In genomic region chr11:66331542-66332370, GRCh38 we compare ENCODE assay signal across 24 cellular contexts. TPM values are rescaled to one million over a fixed set of nuclear protein-coding genes. Genes with fewer than 3 reads are reported as not detected.
"Had no signal": no experiment of that assay in that cellular context is flagged by ENCODE, and none has a peak within 500 bp of the region (broad histone marks: within the 10 kb centered on the region; RNA-seq: fewer than 3 reads in every experiment).

No MANE protein-coding gene starts in this region.

- H3K27me3 ChIP-seq: adrenal gland, ascending aorta, brain microvascular endothelial cell, colonic mucosa, dorsolateral prefrontal cortex, esophagus muscularis mucosa, gastrocnemius medialis, left lung, upper lobe of left lung had no signal

- ATAC-seq: activated CD8-positive, alpha-beta T cell treated with anti-CD3 and anti-CD28 coated beads, Interleukin-2, amount 10 ng/mL, durations not matched to agents 7 days and 5 days; gastrocnemius medialis; left lung; sciatic nerve; stimulated activated naive CD8-positive, alpha-beta T cell treated with anti-CD3 and anti-CD28 coated beads, Interleukin-15, Interleukin-2, amounts not matched to agents 100 U/mL and 50 U/mL, for 24 hours had no signal

- H3K4me3 Mint-ChIP-seq: activated CD8-positive, alpha-beta T cell treated with anti-CD3 and anti-CD28 coated beads, Interleukin-2, amount 10 ng/mL, durations not matched to agents 7 days and 5 days; activated naive CD4-positive, alpha-beta T cell treated with anti-CD3 and anti-CD28 coated beads, Interleukin-2, amount 50 U/mL, for 24 hours; central memory CD8-positive, alpha-beta T cell; nephron progenitor cell had no signal

- H3K36me3 ChIP-seq: colonic mucosa, gastrocnemius medialis had no signal

- H3K27ac Mint-ChIP-seq: activated CD8-positive, alpha-beta T cell treated with anti-CD3 and anti-CD28 coated beads, Interleukin-2, amount 10 ng/mL, durations not matched to agents 7 days and 5 days; activated naive CD4-positive, alpha-beta T cell treated with anti-CD3 and anti-CD28 coated beads, Interleukin-2, amount 50 U/mL, for 24 hours; nephron progenitor cell had no signal

- H3K9me3 Mint-ChIP-seq: activated naive CD4-positive, alpha-beta T cell treated with anti-CD3 and anti-CD28 coated beads, Interleukin-2, amount 50 U/mL, for 24 hours; central memory CD8-positive, alpha-beta T cell; nephron progenitor cell had no signal

- H3K27ac ChIP-seq: adrenal gland, ascending aorta, brain microvascular endothelial cell, colonic mucosa, dorsolateral prefrontal cortex, esophagus muscularis mucosa, gastrocnemius medialis, left lung, upper lobe of left lung had no signal

- H3K36me3 Mint-ChIP-seq: activated naive CD4-positive, alpha-beta T cell treated with anti-CD3 and anti-CD28 coated beads, Interleukin-2, amount 50 U/mL, for 24 hours had no signal

- H3K9me3 ChIP-seq: adrenal gland, ascending aorta, colonic mucosa, esophagus muscularis mucosa, gastrocnemius medialis, left lung, upper lobe of left lung had no signal

- DNase-seq: activated CD4-positive, alpha-beta T cell treated with anti-CD3 and anti-CD28 coated beads for 1 hour; activated CD4-positive, alpha-beta T cell treated with anti-CD3 and anti-CD28 coated beads, Interleukin-2, amount 50 U/mL, for 1 hour; activated CD8-positive, alpha-beta T cell treated with anti-CD3 and anti-CD28 coated beads, Interleukin-2, amount 10 ng/mL, durations not matched to agents 7 days and 5 days; activated gamma-delta T cell treated with Interleukin-2 at 50 U/mL for 16 hours; brain microvascular endothelial cell; colonic mucosa; gastrocnemius medialis; head of caudate nucleus; nephron progenitor cell; nucleus accumbens; stimulated activated CD4-positive, alpha-beta T cell treated with anti-CD3 and anti-CD28 coated beads, Interleukin-2, amount 100 ng/mL, for 48 hours; stimulated activated CD8-positive, alpha-beta memory T cell treated with anti-CD3 and anti-CD28 coated beads, Interleukin-4, amount 100 ng/mL, for 48 hours; stimulated activated naive CD8-positive, alpha-beta T cell treated with anti-CD3 and anti-CD28 coated beads, Interleukin-15, Interleukin-2, amounts not matched to agents 100 U/mL and 50 U/mL, for 24 hours; T-helper 9 cell had no signal

- H3K4me2 ChIP-seq: smooth muscle cell had no signal

- H3K4me3 ChIP-seq: adrenal gland, ascending aorta, colonic mucosa, dorsolateral prefrontal cortex, esophagus muscularis mucosa, gastrocnemius medialis, left lung, smooth muscle cell, upper lobe of left lung had no signal

- H3K27me3 Mint-ChIP-seq: activated naive CD4-positive, alpha-beta T cell treated with anti-CD3 and anti-CD28 coated beads, Interleukin-2, amount 50 U/mL, for 24 hours; central memory CD8-positive, alpha-beta T cell had no signal

RNA-seq across cellular contexts. Expression of gene SLC29A2, which starts 39.8 kb away (rescaled TPM):
- total RNA-seq: ascending aorta had no signal
